18 cellular contexts compared by ENCODE assay signal in the genomic region with DNA sequence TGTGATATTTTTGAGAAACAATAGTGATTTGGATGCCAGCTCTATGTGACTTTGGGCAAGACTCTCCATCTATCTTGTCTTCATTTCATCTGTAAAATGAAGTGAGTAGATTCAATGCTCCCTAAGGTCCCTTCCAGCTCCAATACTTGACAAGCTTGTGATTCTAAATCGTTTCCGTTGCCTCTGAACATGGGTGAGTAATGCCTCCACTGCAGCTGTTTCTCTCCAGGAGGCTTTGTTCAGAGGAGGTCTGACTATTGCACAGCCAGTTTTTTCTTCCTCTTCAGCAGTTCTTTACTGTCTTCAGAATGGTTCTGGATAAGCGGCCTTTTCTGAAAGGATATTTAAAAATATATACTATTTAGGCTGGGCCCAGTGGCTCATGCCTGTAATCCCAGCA.
"Had no signal": no experiment of that assay in that cellular context is flagged by ENCODE, and none has a peak within 500 bp of the region (broad histone marks: within the 10 kb centered on the region; RNA-seq: fewer than 3 reads in every experiment).

No MANE protein-coding gene starts in this region.

- H3K9me3 ChIP-seq: adrenal gland, body of pancreas, suprapubic skin had no signal

- H3K27ac ChIP-seq: adrenal gland, body of pancreas, suprapubic skin had no signal

- H3K4me1 Mint-ChIP-seq: activated CD4-positive, alpha-beta memory T cell treated with anti-CD3 and anti-CD28 coated beads, Interleukin-2, amount 10 ng/mL, durations not matched to agents 7 days and 5 days; activated naive CD4-positive, alpha-beta T cell treated with anti-CD3 and anti-CD28 coated beads, Interleukin-2, amount 50 U/mL, for 24 hours; central memory CD8-positive, alpha-beta T cell had no signal

- H3K27me3 Mint-ChIP-seq: activated CD4-positive, alpha-beta memory T cell treated with anti-CD3 and anti-CD28 coated beads, Interleukin-2, amount 10 ng/mL, durations not matched to agents 7 days and 5 days; activated naive CD4-positive, alpha-beta T cell treated with anti-CD3 and anti-CD28 coated beads, Interleukin-2, amount 50 U/mL, for 24 hours; central memory CD8-positive, alpha-beta T cell; progenitor cell of endocrine pancreas; stimulated activated naive CD8-positive, alpha-beta T cell treated with anti-CD3 and anti-CD28 coated beads, Interleukin-15, Interleukin-2, amounts not matched to agents 100 ng/mL and 50 ng/mL, for 24 hours; type B pancreatic cell had no signal

- H3K4me3 Mint-ChIP-seq: activated CD4-positive, alpha-beta memory T cell treated with anti-CD3 and anti-CD28 coated beads, Interleukin-2, amount 10 ng/mL, durations not matched to agents 7 days and 5 days; activated naive CD4-positive, alpha-beta T cell treated with anti-CD3 and anti-CD28 coated beads, Interleukin-2, amount 50 U/mL, for 24 hours; activated T-cell treated with anti-CD3 and anti-CD28 coated beads, Interleukin-2, amount 50 U/mL, for 4 hours; central memory CD8-positive, alpha-beta T cell; nephron progenitor cell; stimulated activated naive CD8-positive, alpha-beta T cell treated with anti-CD3 and anti-CD28 coated beads, Interleukin-15, Interleukin-2, amounts not matched to agents 100 ng/mL and 50 ng/mL, for 24 hours; type B pancreatic cell had no signal

- H3K9me3 Mint-ChIP-seq: type B pancreatic cell had no signal

- H3K27ac Mint-ChIP-seq: activated CD4-positive, alpha-beta memory T cell treated with anti-CD3 and anti-CD28 coated beads, Interleukin-2, amount 10 ng/mL, durations not matched to agents 7 days and 5 days; activated naive CD4-positive, alpha-beta T cell treated with anti-CD3 and anti-CD28 coated beads, Interleukin-2, amount 50 U/mL, for 24 hours; nephron progenitor cell; stimulated activated naive CD8-positive, alpha-beta T cell treated with anti-CD3 and anti-CD28 coated beads, Interleukin-15, Interleukin-2, amounts not matched to agents 100 ng/mL and 50 ng/mL, for 24 hours; type B pancreatic cell had no signal

- H3K4me1 ChIP-seq: body of pancreas, suprapubic skin had no signal

- FAIRE-seq: small intestine had no signal

- DNase-seq: activated CD4-positive, alpha-beta memory T cell treated with anti-CD3 and anti-CD28 coated beads, Interleukin-2, amount 10 ng/mL, durations not matched to agents 7 days and 5 days; activated CD4-positive, alpha-beta T cell treated with anti-CD3 and anti-CD28 coated beads for 4 hours; activated effector memory CD4-positive, alpha-beta T cell treated with Interleukin-2 at 50 U/mL for 16 hours; activated T-cell treated with anti-CD3 and anti-CD28 coated beads, Interleukin-2, amount 50 U/mL, for 4 hours; adrenal gland; body of pancreas; effector memory CD4-positive, alpha-beta T cell; foreskin melanocyte; nephron progenitor cell; occipital lobe; right cardiac atrium; small intestine had no signal

- H3K36me3 ChIP-seq: adrenal gland, suprapubic skin had no signal

- H3K36me3 Mint-ChIP-seq: type B pancreatic cell had no signal

- H3K27me3 ChIP-seq: adrenal gland, body of pancreas, suprapubic skin had no signal

- H3K4me3 ChIP-seq: adrenal gland, body of pancreas, suprapubic skin had no signal

- ATAC-seq: activated T-cell treated with anti-CD3 and anti-CD28 coated beads, Interleukin-2, amount 50 U/mL, for 4 hours; body of pancreas; right cardiac atrium had no signal
